In the genomic region with DNA sequence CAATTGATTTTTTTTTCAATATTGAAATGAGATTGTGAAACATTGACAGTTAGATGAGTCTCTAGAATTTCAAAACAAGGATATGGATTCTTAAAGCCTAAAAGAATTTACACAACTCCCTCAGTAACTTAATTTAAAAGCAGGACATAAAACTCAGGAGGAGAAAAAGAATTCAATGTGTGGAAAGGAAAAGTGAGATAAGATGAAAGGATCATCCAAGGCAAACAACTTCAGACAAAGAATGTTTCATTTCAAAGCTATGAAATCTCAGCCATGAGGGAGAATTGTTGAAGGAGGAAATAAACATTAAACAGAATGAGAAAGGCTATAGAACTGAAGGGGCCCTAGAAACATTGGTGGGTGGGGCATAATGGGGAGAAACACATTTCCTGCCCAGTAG, we compare ENCODE assay signal across 2 cellular contexts.
TF ChIP-seq lines count a peak whose summit lies in the region.

No MANE protein-coding gene starts in this region.

TF ChIP-seq in IMR-90, 13 proteins besides CTCF, POLR2A, EP300 and RAD21:
- TF ChIP-seq MAZ (IDR thresholded peaks at IDR 0.05; ENCODE audit: borderline replicate concordance, low read depth, low read length), result no peak
- no peak for TF ChIP-seq NFE2L2 (IDR thresholded peaks at IDR 0.05; ENCODE audit: low read depth, low read length)
- TF ChIP-seq CEBPB (IDR thresholded peaks at IDR 0.05; ENCODE audit: low read depth, low read length), result no peak
- TF ChIP-seq RCOR1 (IDR thresholded peaks at IDR 0.05; ENCODE audit: insufficient replicate concordance, low read length), result no peak
- TF ChIP-seq FOS (IDR thresholded peaks at IDR 0.05; ENCODE audit: low read depth, low read length), result no peak
- no peak for TF ChIP-seq SMC3 (IDR thresholded peaks at IDR 0.05; ENCODE audit: low read depth, low read length)
- TF ChIP-seq, protein P1, sequence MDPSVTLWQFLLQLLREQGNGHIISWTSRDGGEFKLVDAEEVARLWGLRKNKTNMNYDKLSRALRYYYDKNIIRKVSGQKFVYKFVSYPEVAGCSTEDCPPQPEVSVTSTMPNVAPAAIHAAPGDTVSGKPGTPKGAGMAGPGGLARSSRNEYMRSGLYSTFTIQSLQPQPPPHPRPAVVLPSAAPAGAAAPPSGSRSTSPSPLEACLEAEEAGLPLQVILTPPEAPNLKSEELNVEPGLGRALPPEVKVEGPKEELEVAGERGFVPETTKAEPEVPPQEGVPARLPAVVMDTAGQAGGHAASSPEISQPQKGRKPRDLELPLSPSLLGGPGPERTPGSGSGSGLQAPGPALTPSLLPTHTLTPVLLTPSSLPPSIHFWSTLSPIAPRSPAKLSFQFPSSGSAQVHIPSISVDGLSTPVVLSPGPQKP (IDR thresholded peaks at IDR 0.05; ENCODE audit: borderline replicate concordance, low read depth, low read length), result no peak
- no peak for TF ChIP-seq CHD1 (IDR thresholded peaks at IDR 0.05; ENCODE audit: low read depth, low read length)
- no peak for TF ChIP-seq BHLHE40 (IDR thresholded peaks at IDR 0.05; ENCODE audit: low read depth, low read length)
- TF ChIP-seq, protein P2, sequence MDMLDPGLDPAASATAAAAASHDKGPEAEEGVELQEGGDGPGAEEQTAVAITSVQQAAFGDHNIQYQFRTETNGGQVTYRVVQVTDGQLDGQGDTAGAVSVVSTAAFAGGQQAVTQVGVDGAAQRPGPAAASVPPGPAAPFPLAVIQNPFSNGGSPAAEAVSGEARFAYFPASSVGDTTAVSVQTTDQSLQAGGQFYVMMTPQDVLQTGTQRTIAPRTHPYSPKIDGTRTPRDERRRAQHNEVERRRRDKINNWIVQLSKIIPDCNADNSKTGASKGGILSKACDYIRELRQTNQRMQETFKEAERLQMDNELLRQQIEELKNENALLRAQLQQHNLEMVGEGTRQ (IDR thresholded peaks at IDR 0.05; ENCODE audit: low read depth, low read length), result no peak
- TF ChIP-seq RFX5 (IDR thresholded peaks at IDR 0.05; ENCODE audit: low read depth, low read length), result no peak
- no peak for TF ChIP-seq MAFK (IDR thresholded peaks at IDR 0.05; ENCODE audit: low read depth, low read length)
- no peak for TF ChIP-seq MXI1 (IDR thresholded peaks at IDR 0.05; ENCODE audit: borderline replicate concordance, low read depth, low read length)

TF ChIP-seq in endothelial cell of umbilical vein, 7 proteins besides CTCF, POLR2A, EP300 and RAD21:
- TF ChIP-seq POLR2AphosphoS5 (IDR thresholded peaks at IDR 0.05; ENCODE audit: insufficient read depth, low read depth, low read length), result no peak
- TF ChIP-seq EZH2 (IDR thresholded peaks at IDR 0.05; ENCODE audit: borderline replicate concordance, low read depth, low read length, severe bottlenecking), result no peak
- no peak for TF ChIP-seq GATA2 (IDR thresholded peaks at IDR 0.05; ENCODE audit: insufficient read depth, insufficient read length, low read depth, low read length)
- no peak for TF ChIP-seq FOS (IDR thresholded peaks at IDR 0.05; ENCODE audit: borderline replicate concordance, insufficient read depth, low read length)
- TF ChIP-seq, protein P3, sequence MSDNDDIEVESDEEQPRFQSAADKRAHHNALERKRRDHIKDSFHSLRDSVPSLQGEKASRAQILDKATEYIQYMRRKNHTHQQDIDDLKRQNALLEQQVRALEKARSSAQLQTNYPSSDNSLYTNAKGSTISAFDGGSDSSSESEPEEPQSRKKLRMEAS (IDR thresholded peaks at IDR 0.05; ENCODE audit: insufficient read depth, insufficient read length), result no peak
- no peak for TF ChIP-seq MYC (IDR thresholded peaks at IDR 0.05; ENCODE audit: low read depth, low read length)
- no peak for TF ChIP-seq JUN (IDR thresholded peaks at IDR 0.05; ENCODE audit: borderline replicate concordance, insufficient read depth, insufficient read length, low read depth)
TF ChIP-seq in endothelial cell of umbilical vein: peak in this region for 0.
